Comparison of ENCODE assay signal across 8 cellular contexts in genomic region chr5:129461816-129462396, GRCh38. TPM values are rescaled to one million over a fixed set of nuclear protein-coding genes. Genes with fewer than 3 reads are reported as not detected.
A peak's percentile ranks its signal among the peaks of the same experiment; 100 is the strongest.
DNase-seq lines count a peak whose midpoint lies in the region; ATAC-seq and TF ChIP-seq lines count a peak whose summit lies in the region.

No MANE protein-coding gene starts in this region.

- H3K27ac ChIP-seq in heart right ventricle (peak overlapping the region in 3 of 10 donors; percentile 31 to 57 (median 39)), mesenchymal stem cell (ENCODE audit: low read length, poor library complexity, severe bottlenecking) (no peak overlapping the region), upper lobe of left lung (no peak overlapping the region)

- no peak for DNase-seq in heart right ventricle
- no peak for DNase-seq in Right ventricle myocardium superior
- no peak for DNase-seq in activated T-helper 2 cell treated with anti-CD3 and anti-CD28 coated beads, Interferon-gamma antibody, Interleukin-2, Interleukin-4, amounts not matched to agents 10 μg/mL and 5 μg/mL and 100 μg/mL, durations not matched to agents 14 hours and 24 hours and 36 hours (ENCODE audit: low spot score)
- peak; percentile 25 for DNase-seq in mesenchymal stem cell
- no peak for DNase-seq in upper lobe of left lung
- DNase-seq in SIG-M5 (lab: John Stamatoyannopoulos, UW), result no peak
- no peak for DNase-seq in cerebellar cortex (ENCODE audit: low spot score)
- no peak for DNase-seq in DMS53 (lab: John Stamatoyannopoulos, UW)

- H3K9me3 Mint-ChIP-seq in activated T-helper 2 cell treated with anti-CD3 and anti-CD28 coated beads, Interferon-gamma antibody, Interleukin-2, Interleukin-4, amounts not matched to agents 10 μg/mL and 5 μg/mL and 100 μg/mL, durations not matched to agents 14 hours and 24 hours and 36 hours, result no peaks in the 10 kb centered on the region

- intact Hi-C loops in heart right ventricle (cut with DNase I) (no loop called here), Right ventricle myocardium superior (cut with DNase I) (no loop called here)
- intact Hi-C loops in activated T-helper 2 cell treated with anti-CD3 and anti-CD28 coated beads, Interferon-gamma antibody, Interleukin-2, Interleukin-4, amounts not matched to agents 10 μg/mL and 5 μg/mL and 100 μg/mL, durations not matched to agents 14 hours and 24 hours and 36 hours (cut with micrococcal nuclease), result no loop called here

- no peak overlapping the region for H3K27ac Mint-ChIP-seq in activated T-helper 2 cell treated with anti-CD3 and anti-CD28 coated beads, Interferon-gamma antibody, Interleukin-2, Interleukin-4, amounts not matched to agents 10 μg/mL and 5 μg/mL and 100 μg/mL, durations not matched to agents 14 hours and 24 hours and 36 hours

- no peak for ATAC-seq in heart right ventricle
- ATAC-seq in Right ventricle myocardium superior (ENCODE audit: poor library complexity), result no peak
- no peak for ATAC-seq in upper lobe of left lung (ENCODE audit: low FRiP score in 2 of 2)

- peak overlapping the region in 1 of 2 experiments; percentile 46 for H3K18ac ChIP-seq in mesenchymal stem cell (ENCODE audit: low read depth in 1 of 2, low read length in 2 of 2)

- peaks cover 47% of the 10 kb centered on the region for H3K27me3 Mint-ChIP-seq in activated T-helper 2 cell treated with anti-CD3 and anti-CD28 coated beads, Interferon-gamma antibody, Interleukin-2, Interleukin-4, amounts not matched to agents 10 μg/mL and 5 μg/mL and 100 μg/mL, durations not matched to agents 14 hours and 24 hours and 36 hours (ENCODE audit: low read depth)

- no peak overlapping the region for H4K8ac ChIP-seq in mesenchymal stem cell (ENCODE audit: low read length)

- WGBS in heart right ventricle, 2 donors, result 52 to 54% methylated on average over 13 of the region's 13 CpGs
- 64% methylated on average over 8 of the region's 13 CpGs for WGBS in mesenchymal stem cell
- WGBS in upper lobe of left lung, 2 donors, result 58 to 61% methylated on average over 13 of the region's 13 CpGs

- no peaks in the 10 kb centered on the region for H3K9me3 ChIP-seq in heart right ventricle
- H3K9me3 ChIP-seq in mesenchymal stem cell (ENCODE audit: control insufficient read depth, low read length), result no peaks in the 10 kb centered on the region
- no peaks in the 10 kb centered on the region for H3K9me3 ChIP-seq in upper lobe of left lung

- peaks cover 0 to 82% (median 43%) of the 10 kb centered on the region in 7 donors for H3K27me3 ChIP-seq in heart right ventricle
- H3K27me3 ChIP-seq in mesenchymal stem cell (ENCODE audit: control insufficient read depth in 1 of 2, insufficient read depth in 1 of 2, low read length in 2 of 2), result peaks cover 20 to 34% of the 10 kb centered on the region in 2 experiments
- peaks cover 0 to 13% (median 5%) of the 10 kb centered on the region in 4 donors for H3K27me3 ChIP-seq in upper lobe of left lung

- no peaks in the 10 kb centered on the region for H3K36me3 ChIP-seq in heart right ventricle
- no peaks in the 10 kb centered on the region for H3K36me3 ChIP-seq in mesenchymal stem cell (ENCODE audit: control insufficient read depth in 1 of 2, insufficient read depth in 2 of 2, low read depth in 1 of 2, low read length in 2 of 2)
- H3K36me3 ChIP-seq in upper lobe of left lung, result no peaks in the 10 kb centered on the region

- H3K9ac ChIP-seq in mesenchymal stem cell (ENCODE audit: low read length), result no peak overlapping the region

- H3K4me1 ChIP-seq in heart right ventricle, result peaks cover 0 to 19% (median 4%) of the 10 kb centered on the region in 9 donors
- H3K4me1 ChIP-seq in mesenchymal stem cell (ENCODE audit: control insufficient read depth, insufficient read depth, low read depth, low read length), result peaks cover 16% of the 10 kb centered on the region
- H3K4me1 ChIP-seq in upper lobe of left lung, result peaks cover 3 to 24% (median 10%) of the 10 kb centered on the region in 4 donors

- H2AK5ac ChIP-seq in mesenchymal stem cell (ENCODE audit: low read length, severe bottlenecking), result no peak overlapping the region

- peak overlapping the region in 9 of 10 donors; percentile 45 to 66 (median 50) for H3K4me3 ChIP-seq in heart right ventricle
- H3K4me3 ChIP-seq in mesenchymal stem cell (ENCODE audit: insufficient read depth in 1 of 2, low read depth in 1 of 2, low read length in 2 of 2), result peak overlapping the region; percentile 62 to 93
- H3K4me3 ChIP-seq in upper lobe of left lung, result peak overlapping the region in 3 of 4 donors; percentile 33 to 48 (median 46)

- H3K36me3 Mint-ChIP-seq in activated T-helper 2 cell treated with anti-CD3 and anti-CD28 coated beads, Interferon-gamma antibody, Interleukin-2, Interleukin-4, amounts not matched to agents 10 μg/mL and 5 μg/mL and 100 μg/mL, durations not matched to agents 14 hours and 24 hours and 36 hours (ENCODE audit: low read depth), result no peaks in the 10 kb centered on the region

- H2BK12ac ChIP-seq in mesenchymal stem cell (ENCODE audit: low read length in 2 of 2), result peak overlapping the region in 1 of 2 experiments; percentile 47

- no peak overlapping the region for H2BK5ac ChIP-seq in mesenchymal stem cell (ENCODE audit: low read depth, low read length, poor library complexity, severe bottlenecking)

- H3K4ac ChIP-seq in mesenchymal stem cell (ENCODE audit: low read depth in 1 of 2, low read length in 2 of 2), result no peak overlapping the region

- peak in 1 of 9 donors; percentile 1 for TF ChIP-seq CTCF in heart right ventricle (IDR thresholded peaks at IDR 0.05)
- TF ChIP-seq CTCF in upper lobe of left lung (IDR thresholded peaks at IDR 0.05), result no peak

- TF ChIP-seq POLR2A in upper lobe of left lung (IDR thresholded peaks at IDR 0.05), result no peak

- peak overlapping the region in 1 of 2 experiments; percentile 61 for H3K23ac ChIP-seq in mesenchymal stem cell (ENCODE audit: low read length in 2 of 2)

- H4K91ac ChIP-seq in mesenchymal stem cell (ENCODE audit: low read length), result no peak overlapping the region

- no peaks in the 10 kb centered on the region for H3K79me1 ChIP-seq in mesenchymal stem cell (replicated peaks; ENCODE audit: low read length, poor library complexity, severe bottlenecking)

- peak overlapping the region; percentile 78 for H3K4me2 ChIP-seq in mesenchymal stem cell (ENCODE audit: low read length, poor library complexity, severe bottlenecking)

- peaks cover 5% of the 10 kb centered on the region for H3K4me1 Mint-ChIP-seq in activated T-helper 2 cell treated with anti-CD3 and anti-CD28 coated beads, Interferon-gamma antibody, Interleukin-2, Interleukin-4, amounts not matched to agents 10 μg/mL and 5 μg/mL and 100 μg/mL, durations not matched to agents 14 hours and 24 hours and 36 hours (ENCODE audit: low read depth)

- no peak overlapping the region for H2BK15ac ChIP-seq in mesenchymal stem cell (ENCODE audit: low read depth, poor library complexity, severe bottlenecking)

- H2AFZ ChIP-seq in mesenchymal stem cell (ENCODE audit: low read depth, low read length), result peak overlapping the region; percentile 18

- H2BK120ac ChIP-seq in mesenchymal stem cell (ENCODE audit: low read depth, low read length), result no peak overlapping the region

- peak overlapping the region; percentile 59 for H3K4me3 Mint-ChIP-seq in activated T-helper 2 cell treated with anti-CD3 and anti-CD28 coated beads, Interferon-gamma antibody, Interleukin-2, Interleukin-4, amounts not matched to agents 10 μg/mL and 5 μg/mL and 100 μg/mL, durations not matched to agents 14 hours and 24 hours and 36 hours (ENCODE audit: low read depth)

- H3K14ac ChIP-seq in mesenchymal stem cell (ENCODE audit: low read length in 2 of 2), result peak overlapping the region in 1 of 2 experiments; percentile 80

- no peak for TF ChIP-seq EP300 in upper lobe of left lung (IDR thresholded peaks at IDR 0.05)

RNA-seq across cellular contexts. Expression of gene ADAMTS19, which starts 1.8 kb away (rescaled TPM):
- 1 to 10 TPM in 1 of 10 donors, under 1 TPM in 9; 0.19 to 1.3 (median 0.48) TPM for total RNA-seq in heart right ventricle
- under 1 TPM; 0.15 to 0.16 TPM for polyA plus RNA-seq in heart right ventricle
- total RNA-seq in Right ventricle myocardium superior, result 0.81 TPM
- not detected in 2 replicates for total RNA-seq in activated T-helper 2 cell treated with anti-CD3 and anti-CD28 coated beads, Interferon-gamma antibody, Interleukin-2, Interleukin-4, amounts not matched to agents 10 μg/mL and 5 μg/mL and 100 μg/mL, durations not matched to agents 14 hours and 24 hours and 36 hours
- polyA plus RNA-seq in mesenchymal stem cell (2013, experiment 1 of 2), result 16.9 TPM
- 16.6 TPM for polyA plus RNA-seq in mesenchymal stem cell (2013, experiment 2 of 2)
- total RNA-seq in upper lobe of left lung, result under 1 TPM in 2 of 6 donors, not detected in 4; 0.17 to 0.29 TPM
